ENCODE assay signal across 2 cellular contexts in genomic region chr2:58110765-58111164, GRCh38.
TF ChIP-seq lines count a peak whose summit lies in the region.

No MANE protein-coding gene starts in this region.

TF ChIP-seq in IMR-90, 13 proteins besides CTCF, POLR2A, EP300 and RAD21:
- TF ChIP-seq RCOR1 (IDR thresholded peaks at IDR 0.05; ENCODE audit: insufficient replicate concordance, low read length) (no peak), ELK1 (IDR thresholded peaks at IDR 0.05; ENCODE audit: borderline replicate concordance, low read depth, low read length) (no peak), MAZ (IDR thresholded peaks at IDR 0.05; ENCODE audit: borderline replicate concordance, low read depth, low read length) (no peak), CHD1 (IDR thresholded peaks at IDR 0.05; ENCODE audit: low read depth, low read length) (no peak), FOS (IDR thresholded peaks at IDR 0.05; ENCODE audit: low read depth, low read length) (no peak), MXI1 (IDR thresholded peaks at IDR 0.05; ENCODE audit: borderline replicate concordance, low read depth, low read length) (no peak), MAFK (IDR thresholded peaks at IDR 0.05; ENCODE audit: low read depth, low read length) (no peak), NFE2L2 (IDR thresholded peaks at IDR 0.05; ENCODE audit: low read depth, low read length) (no peak)

TF ChIP-seq in K562, 482 proteins besides CTCF, POLR2A, EP300 and RAD21:
- TF ChIP-seq ZNF518B (CRISPR knock-in tag; IDR thresholded peaks at IDR 0.05) (no peak), HDGF (IDR thresholded peaks at IDR 0.05) (no peak), EHMT2 (IDR thresholded peaks at IDR 0.05) (no peak), CUX1 (CRISPR knock-in tag; IDR thresholded peaks at IDR 0.05) (no peak), E2F5 (CRISPR knock-in tag; IDR thresholded peaks at IDR 0.05) (no peak), ZSCAN29 (IDR thresholded peaks at IDR 0.05) (no peak), ZNF445 (CRISPR knock-in tag; IDR thresholded peaks at IDR 0.05; ENCODE audit: low read depth) (no peak), NUFIP1 (IDR thresholded peaks at IDR 0.05; ENCODE audit: partially characterized antibody) (no peak), EZH2 (IDR thresholded peaks at IDR 0.05; ENCODE audit: borderline replicate concordance, low read depth, low read length) (no peak), RBM15 (IDR thresholded peaks at IDR 0.05; ENCODE audit: insufficient read depth, low read length) (no peak), CXXC5 (CRISPR knock-in tag; IDR thresholded peaks at IDR 0.05) (no peak), ZNF311 (CRISPR knock-in tag; IDR thresholded peaks at IDR 0.05) (no peak), JUND (IDR thresholded peaks at IDR 0.05; ENCODE audit: borderline replicate concordance, low read depth, low read length) (no peak), JUND (tag; IDR thresholded peaks at IDR 0.05; ENCODE audit: borderline replicate concordance, low read depth, low read length) (no peak), SAFB (IDR thresholded peaks at IDR 0.05; ENCODE audit: borderline replicate concordance, low read depth, low read length) (no peak), MYBL2 (IDR thresholded peaks at IDR 0.05; ENCODE audit: low read depth) (no peak), MYBL2 (CRISPR knock-in tag; IDR thresholded peaks at IDR 0.05; ENCODE audit: borderline replicate concordance) (no peak)
- TF ChIP-seq, protein P1, sequence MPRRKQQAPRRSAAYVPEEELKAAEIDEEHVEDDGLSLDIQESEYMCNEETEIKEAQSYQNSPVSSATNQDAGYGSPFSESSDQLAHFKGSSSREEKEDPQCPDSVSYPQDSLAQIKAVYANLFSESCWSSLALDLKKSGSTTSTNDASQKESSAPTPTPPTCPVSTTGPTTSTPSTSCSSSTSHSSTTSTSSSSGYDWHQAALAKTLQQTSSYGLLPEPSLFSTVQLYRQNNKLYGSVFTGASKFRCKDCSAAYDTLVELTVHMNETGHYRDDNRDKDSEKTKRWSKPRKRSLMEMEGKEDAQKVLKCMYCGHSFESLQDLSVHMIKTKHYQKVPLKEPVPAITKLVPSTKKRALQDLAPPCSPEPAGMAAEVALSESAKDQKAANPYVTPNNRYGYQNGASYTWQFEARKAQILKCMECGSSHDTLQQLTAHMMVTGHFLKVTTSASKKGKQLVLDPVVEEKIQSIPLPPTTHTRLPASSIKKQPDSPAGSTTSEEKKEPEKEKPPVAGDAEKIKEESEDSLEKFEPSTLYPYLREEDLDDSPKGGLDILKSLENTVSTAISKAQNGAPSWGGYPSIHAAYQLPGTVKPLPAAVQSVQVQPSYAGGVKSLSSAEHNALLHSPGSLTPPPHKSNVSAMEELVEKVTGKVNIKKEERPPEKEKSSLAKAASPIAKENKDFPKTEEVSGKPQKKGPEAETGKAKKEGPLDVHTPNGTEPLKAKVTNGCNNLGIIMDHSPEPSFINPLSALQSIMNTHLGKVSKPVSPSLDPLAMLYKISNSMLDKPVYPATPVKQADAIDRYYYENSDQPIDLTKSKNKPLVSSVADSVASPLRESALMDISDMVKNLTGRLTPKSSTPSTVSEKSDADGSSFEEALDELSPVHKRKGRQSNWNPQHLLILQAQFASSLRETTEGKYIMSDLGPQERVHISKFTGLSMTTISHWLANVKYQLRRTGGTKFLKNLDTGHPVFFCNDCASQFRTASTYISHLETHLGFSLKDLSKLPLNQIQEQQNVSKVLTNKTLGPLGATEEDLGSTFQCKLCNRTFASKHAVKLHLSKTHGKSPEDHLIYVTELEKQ (CRISPR knock-in tag; IDR thresholded peaks at IDR 0.05), result no peak
- TF ChIP-seq, protein P2, sequence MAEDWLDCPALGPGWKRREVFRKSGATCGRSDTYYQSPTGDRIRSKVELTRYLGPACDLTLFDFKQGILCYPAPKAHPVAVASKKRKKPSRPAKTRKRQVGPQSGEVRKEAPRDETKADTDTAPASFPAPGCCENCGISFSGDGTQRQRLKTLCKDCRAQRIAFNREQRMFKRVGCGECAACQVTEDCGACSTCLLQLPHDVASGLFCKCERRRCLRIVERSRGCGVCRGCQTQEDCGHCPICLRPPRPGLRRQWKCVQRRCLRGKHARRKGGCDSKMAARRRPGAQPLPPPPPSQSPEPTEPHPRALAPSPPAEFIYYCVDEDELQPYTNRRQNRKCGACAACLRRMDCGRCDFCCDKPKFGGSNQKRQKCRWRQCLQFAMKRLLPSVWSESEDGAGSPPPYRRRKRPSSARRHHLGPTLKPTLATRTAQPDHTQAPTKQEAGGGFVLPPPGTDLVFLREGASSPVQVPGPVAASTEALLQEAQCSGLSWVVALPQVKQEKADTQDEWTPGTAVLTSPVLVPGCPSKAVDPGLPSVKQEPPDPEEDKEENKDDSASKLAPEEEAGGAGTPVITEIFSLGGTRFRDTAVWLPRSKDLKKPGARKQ (CRISPR knock-in tag; IDR thresholded peaks at IDR 0.05), result no peak
- TF ChIP-seq, protein P3, sequence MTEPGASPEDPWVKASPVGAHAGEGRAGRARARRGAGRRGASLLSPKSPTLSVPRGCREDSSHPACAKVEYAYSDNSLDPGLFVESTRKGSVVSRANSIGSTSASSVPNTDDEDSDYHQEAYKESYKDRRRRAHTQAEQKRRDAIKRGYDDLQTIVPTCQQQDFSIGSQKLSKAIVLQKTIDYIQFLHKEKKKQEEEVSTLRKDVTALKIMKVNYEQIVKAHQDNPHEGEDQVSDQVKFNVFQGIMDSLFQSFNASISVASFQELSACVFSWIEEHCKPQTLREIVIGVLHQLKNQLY (CRISPR knock-in tag; conservative IDR thresholded peaks at IDR 0.05), result no peak
TF ChIP-seq in K562: peak in this region for 0.
